ENCODE assay signal across 7 cellular contexts in the genomic region with DNA sequence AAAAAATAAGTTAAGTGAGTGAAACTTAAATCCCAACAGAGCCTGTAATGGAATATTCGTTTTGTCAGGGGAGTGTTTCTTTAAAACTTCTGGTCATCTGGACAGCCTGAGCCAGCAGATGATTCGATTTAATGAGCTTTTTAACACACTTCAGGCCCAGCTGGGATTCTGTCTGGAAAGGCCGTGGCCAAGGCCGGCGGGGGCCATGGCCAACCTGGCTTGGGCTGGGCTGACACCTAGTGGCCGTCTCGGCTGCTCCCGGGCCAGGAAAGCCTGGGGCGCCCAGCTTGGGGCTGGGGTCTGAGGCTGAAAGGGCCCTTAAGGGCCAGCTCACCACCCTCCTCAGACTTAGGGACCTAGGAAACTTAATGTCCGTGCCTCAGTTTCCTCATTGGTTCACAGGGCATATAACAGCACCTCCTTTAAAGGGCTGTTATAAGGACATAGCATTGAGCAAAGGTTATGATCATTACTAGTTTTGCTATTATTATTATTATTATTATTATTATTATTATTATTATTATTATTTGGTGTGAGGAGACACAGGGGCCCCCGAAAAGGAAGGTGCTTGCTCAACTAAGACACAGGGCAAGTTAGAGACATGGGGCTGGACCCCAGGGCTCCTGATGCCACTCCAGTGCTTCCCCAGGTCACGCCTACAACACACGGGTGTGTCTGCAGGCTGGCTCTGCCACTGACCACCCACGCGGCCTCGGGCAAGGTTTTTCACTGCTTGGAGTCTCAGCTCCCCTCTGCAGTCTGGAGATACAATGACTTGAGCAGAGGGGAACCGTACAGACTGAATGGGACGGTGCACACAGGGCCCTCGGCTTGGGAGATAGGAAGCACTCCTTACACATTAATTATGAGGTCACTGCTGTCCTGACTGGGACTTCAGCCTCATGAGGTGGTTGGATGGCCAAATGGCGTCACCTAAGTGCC.
DNase-seq lines count a peak whose midpoint lies in the region; ATAC-seq and TF ChIP-seq lines count a peak whose summit lies in the region.

No MANE protein-coding gene starts in this region.

- H3K4me2 ChIP-seq in GM23338 (no peak overlapping the region), PC-3 (ENCODE audit: low read length) (no peak overlapping the region)

- CTCF ChIA-PET in PC-3 (lab: Charles Lee): interaction anchor here (0.5 to 1.0 kb wide), 2 partner anchors 10 to 1242 kb away, joined by 3 to 4 read pairs; no protein-coding TSS in a partner anchor

- H3K9me3 Mint-ChIP-seq in GM23338 (peaks cover 13% of the 10 kb centered on the region), osteocyte (ENCODE audit: unreplicated experiment) (peaks cover 9% of the 10 kb centered on the region)

- H3K9me3 ChIP-seq in PC-3 (ENCODE audit: low read length): no peaks in the 10 kb centered on the region

- H3K4me3 ChIP-seq in GM23338: no peak overlapping the region
- H3K4me3 ChIP-seq in PC-3 (ENCODE audit: low read length): no peak overlapping the region
- H3K4me3 ChIP-seq in fibroblast of mammary gland (ENCODE audit: control insufficient read depth, low read depth, low read length): no peak overlapping the region

- H3K4me3 Mint-ChIP-seq in GM23338 (no peak overlapping the region), osteocyte (ENCODE audit: unreplicated experiment) (no peak overlapping the region)

- H3K27ac ChIP-seq in GM23338 (ENCODE audit: low read depth): no peak overlapping the region
- no peak overlapping the region for H3K27ac ChIP-seq in PC-3 (ENCODE audit: low read length)

- no peak overlapping the region for H3K27ac Mint-ChIP-seq in GM23338
- peak overlapping the region; percentile 50 for H3K27ac Mint-ChIP-seq in osteocyte (ENCODE audit: unreplicated experiment)

- no peaks in the 10 kb centered on the region for H4K20me1 ChIP-seq in GM23338 (replicated peaks; ENCODE audit: insufficient read depth)
- H4K20me1 ChIP-seq in PC-3 (ENCODE audit: low read length): no peaks in the 10 kb centered on the region

- H3K79me2 ChIP-seq in GM23338 (replicated peaks; ENCODE audit: insufficient read depth): no peaks in the 10 kb centered on the region
- no peaks in the 10 kb centered on the region for H3K79me2 ChIP-seq in PC-3 (ENCODE audit: low read length)

- no peaks in the 10 kb centered on the region for H3K9me2 ChIP-seq in GM23338 (ENCODE audit: insufficient read depth)
- H3K9me2 ChIP-seq in PC-3 (replicated peaks; ENCODE audit: low read length): no peaks in the 10 kb centered on the region

- H3K4me1 ChIP-seq in GM23338 (ENCODE audit: insufficient read depth) (no peaks in the 10 kb centered on the region), PC-3 (ENCODE audit: insufficient read depth, low read length) (no peaks in the 10 kb centered on the region)

- peaks cover 2% of the 10 kb centered on the region for H3K27me3 Mint-ChIP-seq in GM23338 (ENCODE audit: insufficient read depth, low read depth, poor library complexity)
- H3K27me3 Mint-ChIP-seq in osteocyte (ENCODE audit: unreplicated experiment): no peaks in the 10 kb centered on the region

- no TSS peak for BruUV-seq in PC-3 (replicated peaks; lab: Mats Ljungman, UMichigan)

- peaks cover 4% of the 10 kb centered on the region; the same call in 1 of the 3 replicates for H3K36me3 Mint-ChIP-seq in GM23338 (ENCODE audit: low read depth)
- H3K36me3 Mint-ChIP-seq in osteocyte (ENCODE audit: unreplicated experiment): peaks cover 66% of the 10 kb centered on the region

- H3K9ac ChIP-seq in PC-3 (ENCODE audit: low read length): no peak overlapping the region

- POLR2A ChIA-PET in PC-3 (lab: Charles Lee; ENCODE audit: unreplicated experiment): interaction anchor here (0.5 kb wide), 1 partner anchor 164 kb away, joined by 22 read pairs; no protein-coding TSS in a partner anchor

- intact Hi-C loops in PC-3 (cut with micrococcal nuclease): loop anchor here (5.0 to 10.0 kb wide), 2 partner anchors 328 to 745 kb away; no protein-coding TSS in a partner anchor

- DNase-seq in GM23338 (ENCODE audit: low spot score): peak; percentile 76
- peak; percentile 47 for DNase-seq in PC-3
- DNase-seq in fibroblast of mammary gland (ENCODE audit: low read depth): peak; percentile 25
- no peak for DNase-seq in osteocyte (ENCODE audit: extremely low spot score, unreplicated experiment)
- no peak for DNase-seq in activated CD4-positive, alpha-beta T cell treated with anti-CD3 and anti-CD28 coated beads, Interleukin-2, amount 50 U/mL, for 1 hour
- DNase-seq in stimulated activated naive CD8-positive, alpha-beta T cell treated with anti-CD3 and anti-CD28 coated beads, Interleukin-15, Interleukin-2, amounts not matched to agents 100 U/mL and 50 U/mL, for 24 hours: no peak
- no peak for DNase-seq in activated effector memory CD4-positive, alpha-beta T cell treated with anti-CD3 and anti-CD28 coated beads, Interleukin-2, amount 50 U/mL, for 16 hours

- ATAC-seq in GM23338 (peak; percentile 98), PC-3 (peak; percentile 82)
- ATAC-seq in stimulated activated naive CD8-positive, alpha-beta T cell treated with anti-CD3 and anti-CD28 coated beads, Interleukin-15, Interleukin-2, amounts not matched to agents 100 U/mL and 50 U/mL, for 24 hours: no peak

- TF ChIP-seq CTCF in GM23338 (conservative IDR thresholded peaks at IDR 0.05; ENCODE audit: low read depth in 2 of 2) (peak; percentile 81 to 90), PC-3 (conservative IDR thresholded peaks at IDR 0.05; ENCODE audit: low read depth, low read length) (peak; percentile 78), fibroblast of mammary gland (conservative IDR thresholded peaks at IDR 0.05; ENCODE audit: control insufficient read depth, insufficient read depth, low read depth, low read length) (peak; percentile 66), osteocyte (IDR thresholded peaks at IDR 0.05) (peak; percentile 80)

- no peaks in the 10 kb centered on the region for H3F3A ChIP-seq in GM23338 (replicated peaks; ENCODE audit: low read depth)
- no peaks in the 10 kb centered on the region for H3F3A ChIP-seq in PC-3 (ENCODE audit: low read length, unreplicated experiment)

- no peak overlapping the region for H2AFZ ChIP-seq in GM23338
- peak overlapping the region; percentile 67 for H2AFZ ChIP-seq in PC-3 (ENCODE audit: low read length)

- H3K4me1 Mint-ChIP-seq in GM23338 (no peaks in the 10 kb centered on the region), osteocyte (ENCODE audit: unreplicated experiment) (peaks cover 33% of the 10 kb centered on the region)

- H3K36me3 ChIP-seq in GM23338 (ENCODE audit: insufficient read depth): no peaks in the 10 kb centered on the region; the same call in 1 of the 2 replicates
- no peaks in the 10 kb centered on the region for H3K36me3 ChIP-seq in PC-3 (ENCODE audit: low read depth, low read length)

- H3K27me3 ChIP-seq in GM23338 (ENCODE audit: insufficient read depth): no peaks in the 10 kb centered on the region
- no peaks in the 10 kb centered on the region for H3K27me3 ChIP-seq in PC-3 (ENCODE audit: low read length)

TF ChIP-seq in GM23338, 12 proteins besides CTCF, POLR2A, EP300 and RAD21 (continues in another document):
- TF ChIP-seq, protein P1, sequence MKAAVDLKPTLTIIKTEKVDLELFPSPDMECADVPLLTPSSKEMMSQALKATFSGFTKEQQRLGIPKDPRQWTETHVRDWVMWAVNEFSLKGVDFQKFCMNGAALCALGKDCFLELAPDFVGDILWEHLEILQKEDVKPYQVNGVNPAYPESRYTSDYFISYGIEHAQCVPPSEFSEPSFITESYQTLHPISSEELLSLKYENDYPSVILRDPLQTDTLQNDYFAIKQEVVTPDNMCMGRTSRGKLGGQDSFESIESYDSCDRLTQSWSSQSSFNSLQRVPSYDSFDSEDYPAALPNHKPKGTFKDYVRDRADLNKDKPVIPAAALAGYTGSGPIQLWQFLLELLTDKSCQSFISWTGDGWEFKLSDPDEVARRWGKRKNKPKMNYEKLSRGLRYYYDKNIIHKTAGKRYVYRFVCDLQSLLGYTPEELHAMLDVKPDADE (IDR thresholded peaks at IDR 0.05): no peak

Comparison
In these comparisons a context has a peak if more than half of its experiments do, and no peak if none do; other contexts are left out.
1. DNase-seq: peak in GM23338 (single experiment), PC-3 (single experiment) and fibroblast of mammary gland (single experiment); none in osteocyte (single experiment), activated CD4-positive, alpha-beta T cell treated with anti-CD3 and anti-CD28 coated beads, Interleukin-2, amount 50 U/mL, for 1 hour (single experiment), stimulated activated naive CD8-positive, alpha-beta T cell treated with anti-CD3 and anti-CD28 coated beads, Interleukin-15, Interleukin-2, amounts not matched to agents 100 U/mL and 50 U/mL, for 24 hours (single experiment) and activated effector memory CD4-positive, alpha-beta T cell treated with anti-CD3 and anti-CD28 coated beads, Interleukin-2, amount 50 U/mL, for 16 hours (single experiment).
2. Peak in every context shown above with its lines, with median percentiles within 50 percentile points of each other: CTCF ChIP-seq.